10 cellular contexts compared by ENCODE assay signal in the genomic region with DNA sequence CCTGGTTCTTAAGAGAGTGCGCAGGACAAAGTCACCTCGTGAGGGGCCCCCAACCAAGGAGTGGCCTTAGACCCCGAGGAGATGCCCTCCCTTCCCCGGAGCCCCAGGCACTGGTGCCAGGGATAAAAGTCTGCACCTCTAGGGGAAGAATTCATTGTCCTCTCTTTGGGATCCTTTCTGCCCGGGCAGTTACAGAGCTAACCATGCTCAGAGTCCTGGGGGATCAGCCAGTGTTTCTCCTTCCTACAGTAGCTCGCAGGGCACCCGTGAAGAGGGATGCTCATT. TPM values are rescaled to one million over a fixed set of nuclear protein-coding genes. Genes with fewer than 3 reads are reported as not detected.
DNase-seq lines count a peak whose midpoint lies in the region; ATAC-seq and TF ChIP-seq lines count a peak whose summit lies in the region.
"Had no signal": no experiment of that assay in that cellular context is flagged by ENCODE, and none has a peak within 500 bp of the region (broad histone marks: within the 10 kb centered on the region; RNA-seq: fewer than 3 reads in every experiment).

No MANE protein-coding gene starts in this region.

- H3K9me3 Mint-ChIP-seq in activated CD4-positive, alpha-beta T cell treated with anti-CD3 and anti-CD28 coated beads, Interleukin-2, amount 10 ng/mL, durations not matched to agents 24 days and 14 days, result no peaks in the 10 kb centered on the region
- H3K9me3 Mint-ChIP-seq in CD8-positive, alpha-beta T cell, result no peaks in the 10 kb centered on the region
- H3K9me3 Mint-ChIP-seq: activated B cell treated with CpG ODN at 0.5 μM for 24 hours; activated naive CD4-positive, alpha-beta T cell treated with anti-CD3 and anti-CD28 coated beads, Interleukin-2, amount 50 U/mL, for 24 hours had no signal

- no peak for DNase-seq in activated CD4-positive, alpha-beta T cell treated with anti-CD3 and anti-CD28 coated beads, Interleukin-2, amount 10 ng/mL, durations not matched to agents 24 days and 14 days
- DNase-seq in activated CD4-positive, alpha-beta T cell treated with anti-CD3 and anti-CD28 coated beads for 48 hours, result no peak
- DNase-seq in RWPE2 (ENCODE audit: low spot score), result no peak
- no peak for DNase-seq in esophagus squamous epithelium (lab: John Stamatoyannopoulos, UW)
- DNase-seq in NCI-H128 (lab: John Stamatoyannopoulos, UW; ENCODE audit: unreplicated experiment), result no peak
- no peak for DNase-seq in NOMO-1 treated with dmso at 0.1 percent for 144 hours (lab: John Stamatoyannopoulos, UW; ENCODE audit: unreplicated experiment)
- no peak for DNase-seq in CD8-positive, alpha-beta T cell

- no peak overlapping the region for H3K9ac ChIP-seq in skeletal muscle tissue (ENCODE audit: low read depth in 1 of 3, low read length in 3 of 3)

- POLR2A ChIA-PET in CD8-positive, alpha-beta T cell (lab: Charles Lee), result interaction anchor here (1.1 to 1.5 kb wide), 2 partner anchors 10 to 152 kb away, joined by 4 to 5 read pairs; no protein-coding TSS in a partner anchor

- H3K27ac Mint-ChIP-seq in activated CD4-positive, alpha-beta T cell treated with anti-CD3 and anti-CD28 coated beads, Interleukin-2, amount 10 ng/mL, durations not matched to agents 24 days and 14 days, result peak overlapping the region; percentile 78
- no peak overlapping the region for H3K27ac Mint-ChIP-seq in CD8-positive, alpha-beta T cell

- CTCF ChIA-PET in CD8-positive, alpha-beta T cell (lab: Charles Lee), result interaction anchor here (1.1 to 4.9 kb wide), 8 partner anchors 9 to 51 kb away, joined by 3 to 27 read pairs (median 6); no protein-coding TSS in a partner anchor

- 61 to 84% methylated on average over 6 of the region's 7 CpGs for WGBS in esophagus squamous epithelium, 2 donors

- H3K4me3 ChIP-seq in RWPE2 (ENCODE audit: severe bottlenecking), result no peak overlapping the region
- H3K4me3 ChIP-seq in esophagus squamous epithelium, result peak overlapping the region in 1 of 4 donors; percentile 30
- H3K4me3 ChIP-seq in skeletal muscle tissue (ENCODE audit: low read length in 3 of 3), result no peak overlapping the region
- no peak overlapping the region for H3K4me3 ChIP-seq in CD8-positive, alpha-beta T cell (ENCODE audit: low read depth, low read length)

- H3K9me3 ChIP-seq in RWPE2 (ENCODE audit: severe bottlenecking) (no peaks in the 10 kb centered on the region), esophagus squamous epithelium (no peaks in the 10 kb centered on the region), skeletal muscle tissue (ENCODE audit: control insufficient read depth in 3 of 3, low read length in 3 of 3) (no peaks in the 10 kb centered on the region)
- no peaks in the 10 kb centered on the region for H3K9me3 ChIP-seq in CD8-positive, alpha-beta T cell (ENCODE audit: low read length)

- H3K27ac ChIP-seq in RWPE2 (ENCODE audit: poor library complexity, severe bottlenecking) (peak overlapping the region; percentile 73), esophagus squamous epithelium (peak overlapping the region; percentile 20 to 88 (median 78)), skeletal muscle tissue (ENCODE audit: low read depth, low read length) (peak overlapping the region; percentile 78)
- no peak overlapping the region for H3K27ac ChIP-seq in CD8-positive, alpha-beta T cell (ENCODE audit: low read depth, low read length)

- ATAC-seq in RWPE2 (ENCODE audit: low read depth), result no peak
- ATAC-seq in CD8-positive, alpha-beta T cell, result no peak

- peaks cover 5% of the 10 kb centered on the region for H3K36me3 Mint-ChIP-seq in activated CD4-positive, alpha-beta T cell treated with anti-CD3 and anti-CD28 coated beads, Interleukin-2, amount 10 ng/mL, durations not matched to agents 24 days and 14 days (ENCODE audit: low read depth)
- peaks cover 2% of the 10 kb centered on the region for H3K36me3 Mint-ChIP-seq in CD8-positive, alpha-beta T cell
- H3K36me3 Mint-ChIP-seq: activated naive CD4-positive, alpha-beta T cell treated with anti-CD3 and anti-CD28 coated beads, Interleukin-2, amount 50 U/mL, for 24 hours had no signal

- intact Hi-C loops in activated CD4-positive, alpha-beta T cell treated with anti-CD3 and anti-CD28 coated beads, Interleukin-2, amount 10 ng/mL, durations not matched to agents 24 days and 14 days (cut with micrococcal nuclease), result loop anchor here (5.0 kb wide), 1 partner anchor 161 kb away; no protein-coding TSS in a partner anchor
- intact Hi-C loops in esophagus squamous epithelium (cut with DNase I), result no loop called here
- intact Hi-C loops in CD8-positive, alpha-beta T cell (cut with DNase I, micrococcal nuclease), result loop anchor here (10.0 kb wide), 2 partner anchors 399 to 929 kb away; partner anchors contain the start of genes PDIA6 (in 1 of the 2) and ROCK2 (in 1 of the 2)

- H3K4me1 Mint-ChIP-seq in activated CD4-positive, alpha-beta T cell treated with anti-CD3 and anti-CD28 coated beads, Interleukin-2, amount 10 ng/mL, durations not matched to agents 24 days and 14 days, result peaks cover 43% of the 10 kb centered on the region
- peaks cover 41% of the 10 kb centered on the region for H3K4me1 Mint-ChIP-seq in CD8-positive, alpha-beta T cell (ENCODE audit: low read depth)

- no peak for TF ChIP-seq POLR2A in esophagus squamous epithelium (IDR thresholded peaks at IDR 0.05)

- no peaks in the 10 kb centered on the region for H3K27me3 ChIP-seq in RWPE2 (ENCODE audit: insufficient read depth, poor library complexity, severe bottlenecking)
- no peaks in the 10 kb centered on the region for H3K27me3 ChIP-seq in esophagus squamous epithelium
- H3K27me3 ChIP-seq in skeletal muscle tissue (ENCODE audit: control insufficient read depth in 3 of 3, insufficient read depth in 3 of 3, low read length in 3 of 3), result no peaks in the 10 kb centered on the region
- no peaks in the 10 kb centered on the region for H3K27me3 ChIP-seq in CD8-positive, alpha-beta T cell (ENCODE audit: insufficient read depth, low read length)

- no peaks in the 10 kb centered on the region for H3K27me3 Mint-ChIP-seq in activated CD4-positive, alpha-beta T cell treated with anti-CD3 and anti-CD28 coated beads, Interleukin-2, amount 10 ng/mL, durations not matched to agents 24 days and 14 days
- no peaks in the 10 kb centered on the region for H3K27me3 Mint-ChIP-seq in CD8-positive, alpha-beta T cell (ENCODE audit: low read depth)
- H3K27me3 Mint-ChIP-seq: activated B cell treated with CpG ODN at 0.5 μM for 24 hours; activated naive CD4-positive, alpha-beta T cell treated with anti-CD3 and anti-CD28 coated beads, Interleukin-2, amount 50 U/mL, for 24 hours had no signal

- H3K36me3 ChIP-seq in RWPE2 (ENCODE audit: low read depth) (no peaks in the 10 kb centered on the region), esophagus squamous epithelium (no peaks in the 10 kb centered on the region), skeletal muscle tissue (ENCODE audit: control insufficient read depth in 3 of 3, insufficient read depth in 3 of 3, low read length in 3 of 3) (no peaks in the 10 kb centered on the region)
- H3K36me3 ChIP-seq in CD8-positive, alpha-beta T cell (ENCODE audit: insufficient read depth, low read length), result no peaks in the 10 kb centered on the region

- H3K4me3 Mint-ChIP-seq in activated CD4-positive, alpha-beta T cell treated with anti-CD3 and anti-CD28 coated beads, Interleukin-2, amount 10 ng/mL, durations not matched to agents 24 days and 14 days, result peak overlapping the region; percentile 29
- no peak overlapping the region for H3K4me3 Mint-ChIP-seq in CD8-positive, alpha-beta T cell

- H3K4me1 ChIP-seq in RWPE2 (ENCODE audit: insufficient read depth, poor library complexity, severe bottlenecking) (peaks cover 21% of the 10 kb centered on the region), esophagus squamous epithelium (peaks cover 7 to 62% (median 29%) of the 10 kb centered on the region in 3 donors), skeletal muscle tissue (ENCODE audit: control insufficient read depth in 3 of 3, insufficient read depth in 3 of 3, low read length in 3 of 3) (peaks cover 47 to 55% (median 48%) of the 10 kb centered on the region in 3 donors)
- peaks cover 36% of the 10 kb centered on the region for H3K4me1 ChIP-seq in CD8-positive, alpha-beta T cell (ENCODE audit: insufficient read depth, low read length)

- TF ChIP-seq CTCF in RWPE2 (IDR thresholded peaks at IDR 0.05; ENCODE audit: poor library complexity, severe bottlenecking) (no peak), esophagus squamous epithelium (IDR thresholded peaks at IDR 0.05) (no peak)
- no peak for TF ChIP-seq CTCF in CD8-positive, alpha-beta T cell (IDR thresholded peaks at IDR 0.05)

RNA-seq across cellular contexts. Expression of gene LPIN1, which starts 3.0 kb away (rescaled TPM):
- 46.3 and 52.3 TPM in 2 replicates for total RNA-seq in activated CD4-positive, alpha-beta T cell treated with anti-CD3 and anti-CD28 coated beads, Interleukin-2, amount 10 ng/mL, durations not matched to agents 24 days and 14 days
- total RNA-seq in esophagus squamous epithelium, result 10 to 100 TPM; 16.9 to 80.9 (median 39.7) TPM
- 18.8 TPM for total RNA-seq in skeletal muscle tissue
- total RNA-seq in CD8-positive, alpha-beta T cell, result 100 to 1,000 TPM; 125 to 126 TPM
